ENCODE assay signal across 1 cellular context in the genomic region with DNA sequence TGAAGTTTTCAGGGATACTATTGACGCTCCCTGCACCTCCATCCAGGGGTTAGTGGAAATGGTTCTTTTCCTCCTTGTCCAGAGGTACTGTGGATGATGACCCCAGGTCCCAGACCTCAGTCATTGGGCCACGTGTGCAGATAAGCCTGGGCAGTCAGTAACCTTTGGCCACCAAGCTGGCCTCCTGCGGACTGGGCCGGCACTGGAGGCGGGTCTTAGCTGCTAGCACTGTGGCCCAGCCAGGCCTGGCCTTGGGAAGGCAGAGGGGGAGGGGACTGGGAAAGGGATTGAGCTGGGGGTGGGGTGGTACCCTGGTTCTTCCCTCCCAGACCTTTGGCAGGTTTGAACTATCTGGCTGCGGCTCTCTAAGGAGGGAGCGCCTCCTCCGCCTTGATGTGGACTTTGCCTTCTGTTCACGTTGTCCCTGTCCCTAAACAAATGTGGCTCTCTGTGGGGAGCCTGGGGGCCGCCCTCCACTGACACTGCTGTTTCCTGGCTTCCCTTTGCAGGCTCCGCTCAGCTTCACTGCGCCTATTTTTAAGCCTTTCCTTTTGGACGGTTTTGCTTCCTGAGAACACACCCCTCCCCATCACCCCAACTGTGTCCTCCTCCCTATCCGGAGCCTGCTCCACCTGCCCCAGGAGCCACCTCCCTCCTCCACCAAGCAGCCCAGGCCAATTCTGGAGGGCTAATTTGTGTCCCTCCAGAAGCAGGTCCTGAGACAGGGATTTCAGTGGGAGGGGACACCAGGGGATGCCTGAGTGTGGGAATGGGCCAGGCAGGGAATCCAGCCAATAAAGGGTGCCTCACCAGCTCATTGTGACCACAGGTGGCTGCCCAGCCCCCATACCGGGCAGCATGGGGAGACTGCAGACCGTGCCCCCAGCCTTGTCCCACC.
A peak's percentile ranks its signal among the peaks of the same experiment; 100 is the strongest.
TF ChIP-seq lines count a peak whose summit lies in the region.

No MANE protein-coding gene starts in this region.

TF ChIP-seq in HepG2, 621 proteins besides CTCF, POLR2A, EP300 and RAD21 (continued from another document and continues in another):
- TF ChIP-seq ZBED4 (CRISPR knock-in tag; IDR thresholded peaks at IDR 0.05; ENCODE audit: borderline replicate concordance) (peak; percentile 100), TGIF2 (CRISPR knock-in tag; IDR thresholded peaks at IDR 0.05) (peak; percentile 86), HMG20B (CRISPR knock-in tag; conservative IDR thresholded peaks at IDR 0.05) (peak; percentile 70), RBM39 (IDR thresholded peaks at IDR 0.05; ENCODE audit: low read depth, low read length, poor library complexity, severe bottlenecking) (peak; percentile 31), ARNT (IDR thresholded peaks at IDR 0.05) (no peak), CCAR2 (optimal IDR thresholded peaks at IDR 0.05; ENCODE audit: low read depth, low read length) (no peak), ATF2 (CRISPR knock-in tag; IDR thresholded peaks at IDR 0.05) (peak; percentile 86), ZNF274 (CRISPR knock-in tag; IDR thresholded peaks at IDR 0.05) (peak; percentile 55; the same call in 1 of the 2 replicates), ZSCAN20 (CRISPR knock-in tag; IDR thresholded peaks at IDR 0.05; ENCODE audit: borderline replicate concordance) (peak; percentile 52; the same call in 1 of the 2 replicates), ZBTB34 (CRISPR knock-in tag; IDR thresholded peaks at IDR 0.05) (peak; percentile 97), ZNF350 (CRISPR knock-in tag; IDR thresholded peaks at IDR 0.05; ENCODE audit: borderline replicate concordance, low read depth) (peak; percentile 88; the same call in 1 of the 2 replicates), NR2F2 (IDR thresholded peaks at IDR 0.05; ENCODE audit: borderline replicate concordance, low read depth) (peak; percentile 82), RFX1 (IDR thresholded peaks at IDR 0.05) (no peak), ZNF460 (CRISPR knock-in tag; IDR thresholded peaks at IDR 0.05; ENCODE audit: borderline replicate concordance) (peak; percentile 56; the same call in 1 of the 2 replicates), KLF6 (CRISPR knock-in tag; IDR thresholded peaks at IDR 0.05) (peak; percentile 89; the same call in 1 of the 2 replicates), ZBTB2 (CRISPR knock-in tag; IDR thresholded peaks at IDR 0.05; ENCODE audit: low read depth) (no peak), ZNF20 (CRISPR knock-in tag; IDR thresholded peaks at IDR 0.05) (no peak), HMGXB4 (CRISPR knock-in tag; IDR thresholded peaks at IDR 0.05; ENCODE audit: borderline replicate concordance in 1 of 2, low read depth in 1 of 2) (peak in 1 of 2 experiments; percentile 63; a peak in 3 of 4 replicates), GRHL1 (CRISPR knock-in tag; conservative IDR thresholded peaks at IDR 0.05) (no peak), NFE2L2 (IDR thresholded peaks at IDR 0.05; ENCODE audit: low read length) (no peak), ATM (IDR thresholded peaks at IDR 0.05; ENCODE audit: borderline replicate concordance) (no peak), ZNF569 (CRISPR knock-in tag; IDR thresholded peaks at IDR 0.05; ENCODE audit: borderline replicate concordance) (no peak)
- TF ChIP-seq, protein P1, sequence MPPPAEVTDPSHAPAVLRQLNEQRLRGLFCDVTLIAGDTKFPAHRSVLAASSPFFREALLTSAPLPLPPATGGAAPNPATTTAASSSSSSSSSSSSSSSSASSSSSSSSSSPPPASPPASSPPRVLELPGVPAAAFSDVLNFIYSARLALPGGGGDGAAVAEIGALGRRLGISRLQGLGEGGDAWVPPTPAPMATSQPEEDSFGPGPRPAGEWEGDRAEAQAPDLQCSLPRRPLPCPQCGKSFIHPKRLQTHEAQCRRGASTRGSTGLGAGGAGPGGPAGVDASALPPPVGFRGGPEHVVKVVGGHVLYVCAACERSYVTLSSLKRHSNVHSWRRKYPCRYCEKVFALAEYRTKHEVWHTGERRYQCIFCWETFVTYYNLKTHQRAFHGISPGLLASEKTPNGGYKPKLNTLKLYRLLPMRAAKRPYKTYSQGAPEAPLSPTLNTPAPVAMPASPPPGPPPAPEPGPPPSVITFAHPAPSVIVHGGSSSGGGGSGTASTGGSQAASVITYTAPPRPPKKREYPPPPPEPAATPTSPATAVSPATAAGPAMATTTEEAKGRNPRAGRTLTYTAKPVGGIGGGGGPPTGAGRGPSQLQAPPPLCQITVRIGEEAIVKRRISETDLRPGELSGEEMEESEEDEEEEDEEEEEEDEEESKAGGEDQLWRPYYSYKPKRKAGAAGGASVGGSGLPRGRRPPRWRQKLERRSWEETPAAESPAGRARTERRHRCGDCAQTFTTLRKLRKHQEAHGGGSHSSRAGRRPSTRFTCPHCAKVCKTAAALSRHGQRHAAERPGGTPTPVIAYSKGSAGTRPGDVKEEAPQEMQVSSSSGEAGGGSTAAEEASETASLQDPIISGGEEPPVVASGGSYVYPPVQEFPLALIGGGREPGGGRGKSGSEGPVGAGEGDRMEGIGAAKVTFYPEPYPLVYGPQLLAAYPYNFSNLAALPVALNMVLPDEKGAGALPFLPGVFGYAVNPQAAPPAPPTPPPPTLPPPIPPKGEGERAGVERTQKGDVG (CRISPR knock-in tag; IDR thresholded peaks at IDR 0.05; ENCODE audit: borderline replicate concordance): no peak
- TF ChIP-seq, protein P2, sequence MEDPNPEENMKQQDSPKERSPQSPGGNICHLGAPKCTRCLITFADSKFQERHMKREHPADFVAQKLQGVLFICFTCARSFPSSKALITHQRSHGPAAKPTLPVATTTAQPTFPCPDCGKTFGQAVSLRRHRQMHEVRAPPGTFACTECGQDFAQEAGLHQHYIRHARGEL (CRISPR knock-in tag; IDR thresholded peaks at IDR 0.05): peak; percentile 58; the same call in 1 of the 2 replicates
- TF ChIP-seq, protein P3, sequence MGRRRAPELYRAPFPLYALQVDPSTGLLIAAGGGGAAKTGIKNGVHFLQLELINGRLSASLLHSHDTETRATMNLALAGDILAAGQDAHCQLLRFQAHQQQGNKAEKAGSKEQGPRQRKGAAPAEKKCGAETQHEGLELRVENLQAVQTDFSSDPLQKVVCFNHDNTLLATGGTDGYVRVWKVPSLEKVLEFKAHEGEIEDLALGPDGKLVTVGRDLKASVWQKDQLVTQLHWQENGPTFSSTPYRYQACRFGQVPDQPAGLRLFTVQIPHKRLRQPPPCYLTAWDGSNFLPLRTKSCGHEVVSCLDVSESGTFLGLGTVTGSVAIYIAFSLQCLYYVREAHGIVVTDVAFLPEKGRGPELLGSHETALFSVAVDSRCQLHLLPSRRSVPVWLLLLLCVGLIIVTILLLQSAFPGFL (CRISPR knock-in tag; IDR thresholded peaks at IDR 0.05): no peak
- TF ChIP-seq, protein P4, sequence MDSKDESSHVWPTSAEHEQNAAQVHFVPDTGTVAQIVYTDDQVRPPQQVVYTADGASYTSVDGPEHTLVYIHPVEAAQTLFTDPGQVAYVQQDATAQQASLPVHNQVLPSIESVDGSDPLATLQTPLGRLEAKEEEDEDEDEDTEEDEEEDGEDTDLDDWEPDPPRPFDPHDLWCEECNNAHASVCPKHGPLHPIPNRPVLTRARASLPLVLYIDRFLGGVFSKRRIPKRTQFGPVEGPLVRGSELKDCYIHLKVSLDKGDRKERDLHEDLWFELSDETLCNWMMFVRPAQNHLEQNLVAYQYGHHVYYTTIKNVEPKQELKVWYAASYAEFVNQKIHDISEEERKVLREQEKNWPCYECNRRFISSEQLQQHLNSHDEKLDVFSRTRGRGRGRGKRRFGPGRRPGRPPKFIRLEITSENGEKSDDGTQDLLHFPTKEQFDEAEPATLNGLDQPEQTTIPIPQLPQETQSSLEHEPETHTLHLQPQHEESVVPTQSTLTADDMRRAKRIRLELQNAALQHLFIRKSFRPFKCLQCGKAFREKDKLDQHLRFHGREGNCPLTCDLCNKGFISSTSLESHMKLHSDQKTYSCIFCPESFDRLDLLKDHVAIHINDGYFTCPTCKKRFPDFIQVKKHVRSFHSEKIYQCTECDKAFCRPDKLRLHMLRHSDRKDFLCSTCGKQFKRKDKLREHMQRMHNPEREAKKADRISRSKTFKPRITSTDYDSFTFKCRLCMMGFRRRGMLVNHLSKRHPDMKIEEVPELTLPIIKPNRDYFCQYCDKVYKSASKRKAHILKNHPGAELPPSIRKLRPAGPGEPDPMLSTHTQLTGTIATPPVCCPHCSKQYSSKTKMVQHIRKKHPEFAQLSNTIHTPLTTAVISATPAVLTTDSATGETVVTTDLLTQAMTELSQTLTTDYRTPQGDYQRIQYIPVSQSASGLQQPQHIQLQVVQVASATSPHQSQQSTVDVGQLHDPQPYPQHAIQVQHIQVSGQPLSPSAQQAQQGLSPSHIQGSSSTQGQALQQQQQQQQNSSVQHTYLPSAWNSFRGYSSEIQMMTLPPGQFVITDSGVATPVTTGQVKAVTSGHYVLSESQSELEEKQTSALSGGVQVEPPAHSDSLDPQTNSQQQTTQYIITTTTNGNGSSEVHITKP (CRISPR knock-in tag; IDR thresholded peaks at IDR 0.05; ENCODE audit: low read depth): peak; percentile 91
